ENCODE assay signal across 9 cellular contexts in the genomic region with DNA sequence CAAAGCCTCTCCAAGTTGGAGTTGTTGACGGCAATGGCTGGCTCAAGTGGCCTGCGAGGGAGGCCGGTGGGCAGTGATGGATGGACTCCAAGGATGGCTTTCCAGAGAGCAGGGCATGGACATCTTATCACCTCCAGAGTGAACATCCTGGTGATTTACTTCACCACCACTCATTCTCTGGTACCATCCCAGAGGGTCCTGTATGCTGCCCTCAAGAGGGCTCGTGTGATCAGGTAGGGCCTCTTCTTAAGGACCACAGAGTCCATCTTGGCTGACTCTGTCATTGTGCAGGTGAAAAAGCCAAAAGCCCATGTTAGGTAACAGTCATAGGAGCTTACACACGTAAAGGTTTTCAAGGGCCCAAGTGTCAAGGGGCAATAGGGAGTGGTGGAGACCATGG.
"Had no signal": no experiment of that assay in that cellular context is flagged by ENCODE, and none has a peak within 500 bp of the region (broad histone marks: within the 10 kb centered on the region; RNA-seq: fewer than 3 reads in every experiment).

No MANE protein-coding gene starts in this region.

- H3K4me3 Mint-ChIP-seq: GM23338, H9, HFFc6 had no signal

- H3K4me1 ChIP-seq: HAP-1 had no signal

- H3K9me3 Mint-ChIP-seq: GM23338, H9 had no signal

- H2AFZ ChIP-seq: GM23248, GM23338 had no signal

- ATAC-seq: GM23338, HCT116 had no signal

- H3K27ac Mint-ChIP-seq: GM23338, H9, HFFc6 had no signal

- H3K4me2 ChIP-seq: GM23338 had no signal

- H3K9ac ChIP-seq: GM23248 had no signal

- H3K27ac ChIP-seq: GM23248 had no signal

- H3K36me3 ChIP-seq: HAP-1 had no signal

- H3K9me3 ChIP-seq: HAP-1 had no signal

- DNase-seq: GM23248, GOT3, H7, H9, HCEC 1CT, HFFc6 had no signal

- H3K4me3 ChIP-seq: GM23248, GM23338, HAP-1 had no signal
